27 cellular contexts compared by ENCODE assay signal in genomic region chr1:212137854-212138253, GRCh38.
"Had no signal": no experiment of that assay in that cellular context is flagged by ENCODE, and none has a peak within 500 bp of the region (broad histone marks: within the 10 kb centered on the region; RNA-seq: fewer than 3 reads in every experiment).

No MANE protein-coding gene starts in this region.

- FAIRE-seq: colon, endometrium, endothelial cell of umbilical vein, frontal cortex had no signal

- H3K4me3 ChIP-seq: colonic mucosa, coronary artery, dorsolateral prefrontal cortex, esophagus muscularis mucosa, esophagus squamous epithelium, gastrocnemius medialis, gastroesophageal sphincter, heart left ventricle, heart right ventricle had no signal

- H3K9me3 ChIP-seq: colonic mucosa, esophagus muscularis mucosa, esophagus squamous epithelium, gastrocnemius medialis had no signal

- H3K4me1 ChIP-seq: colonic mucosa, gastrocnemius medialis, gastroesophageal sphincter, heart left ventricle had no signal

- H3K27ac ChIP-seq: colonic mucosa, coronary artery, dorsolateral prefrontal cortex, epithelial cell of prostate, esophagus muscularis mucosa, esophagus squamous epithelium, foreskin keratinocyte, gastrocnemius medialis, gastroesophageal sphincter, heart left ventricle, heart right ventricle had no signal

- DNase-seq: colonic mucosa; cortex of kidney; dorsolateral prefrontal cortex; effector CD4-positive, alpha-beta T cell; effector CD8-positive, alpha-beta T cell; effector memory CD4-positive, alpha-beta T cell; effector memory CD8-positive, alpha-beta T cell; endodermal cell; erythroblast; esophagus squamous epithelium; foreskin fibroblast; foreskin keratinocyte; foreskin melanocyte; gastrocnemius medialis; glutamatergic neuron; head of caudate nucleus; heart right ventricle had no signal

- ATAC-seq: effector memory CD8-positive, alpha-beta T cell; esophagus mucosa; foreskin keratinocyte; gastroesophageal sphincter had no signal

- H3K27me3 ChIP-seq: colonic mucosa, dorsolateral prefrontal cortex, esophagus muscularis mucosa, esophagus squamous epithelium, foreskin keratinocyte, gastrocnemius medialis, gastroesophageal sphincter, heart left ventricle, heart right ventricle had no signal

- H3K36me3 ChIP-seq: colonic mucosa, esophagus muscularis mucosa, esophagus squamous epithelium, gastrocnemius medialis, gastroesophageal sphincter, heart left ventricle, heart right ventricle had no signal
